Comparison of ENCODE assay signal across 8 cellular contexts in genomic region chr14:73463411-73463810, GRCh38. TPM values are rescaled to one million over a fixed set of nuclear protein-coding genes. Genes with fewer than 3 reads are reported as not detected.
DNase-seq lines count a peak whose midpoint lies in the region; ATAC-seq, FAIRE-seq and TF ChIP-seq lines count a peak whose summit lies in the region.

No MANE protein-coding gene starts in this region.

- H3K4me3 Mint-ChIP-seq in natural killer cell: no peak overlapping the region

- H3K27ac Mint-ChIP-seq in natural killer cell: peak overlapping the region in 1 of 2 donors; percentile 41

- peak overlapping the region in 1 of 59 donors; percentile 53 for H3K4me3 ChIP-seq in dorsolateral prefrontal cortex

- intact Hi-C loops in dorsolateral prefrontal cortex (cut with DNase I): loop anchor here in 1 of 2 donors (10.0 kb wide), 1 partner anchor 409 kb away; the partner anchor contains the start of gene RBM25
- intact Hi-C loops in natural killer cell (cut with micrococcal nuclease): no loop called here

- DNase-seq in GM19239 (ENCODE audit: insufficient read length, low spot score): no peak
- peak; percentile 99 for DNase-seq in SIG-M5 treated with dmso at 0.1 percent for 504 hours (lab: John Stamatoyannopoulos, UW; ENCODE audit: unreplicated experiment)
- peak in 1 of 10 donors; percentile 31 for DNase-seq in dorsolateral prefrontal cortex
- no peak for DNase-seq in natural killer cell
- DNase-seq in NCI-H1694 (lab: John Stamatoyannopoulos, UW): no peak
- DNase-seq in RPMI8226: no peak

- ATAC-seq in natural killer cell (peak; percentile 14 to 49 (median 16)), GM21526 (IDR thresholded peaks at IDR 0.05; ENCODE audit: low FRiP score, unreplicated experiment) (no peak), GM21529 (IDR thresholded peaks at IDR 0.05; ENCODE audit: unreplicated experiment) (no peak)

- peak; percentile 42 for FAIRE-seq in GM19239 (lab: Jason Lieb, UNC)

- H3K27me3 Mint-ChIP-seq in natural killer cell (ENCODE audit: low read depth in 2 of 2): peaks cover 6 to 7% of the 10 kb centered on the region in 2 donors

- H3K4me1 Mint-ChIP-seq in natural killer cell: peaks cover 10 to 19% of the 10 kb centered on the region in 2 donors

- no peaks in the 10 kb centered on the region for H3K27me3 ChIP-seq in dorsolateral prefrontal cortex

- TF ChIP-seq CTCF in dorsolateral prefrontal cortex (IDR thresholded peaks at IDR 0.05 in 54 of 56, conservative IDR thresholded peaks at IDR 0.05 in 2 of 56; ENCODE audit: low read depth in 1 of 56, partially characterized antibody in 56 of 56): no peak
- TF ChIP-seq CTCF in natural killer cell (IDR thresholded peaks at IDR 0.05): no peak

- no peaks in the 10 kb centered on the region for H3K36me3 Mint-ChIP-seq in natural killer cell

- H3K9me3 Mint-ChIP-seq in natural killer cell: no peaks in the 10 kb centered on the region

- H3K27ac ChIP-seq in dorsolateral prefrontal cortex: peak overlapping the region in 37 of 59 donors; percentile 18 to 89 (median 71)

RNA-seq across cellular contexts. Expression of gene NUMB, which starts 5.1 kb away (rescaled TPM):
- 10 to 100 TPM; 49.2 to 92.1 (median 68.4) TPM for total RNA-seq in dorsolateral prefrontal cortex
- total RNA-seq in natural killer cell: 10 to 100 TPM; 50.0 to 67.4 (median 56.3) TPM

RNA-seq across cellular contexts. Expression of gene RIOX1, which starts 27.3 kb away (rescaled TPM):
- 10 to 100 TPM in 118 of 120 experiments, 1 to 10 TPM in 2; 9.3 to 18.4 (median 13.5) TPM for total RNA-seq in dorsolateral prefrontal cortex
- total RNA-seq in natural killer cell: 10 to 100 TPM; 18.1 to 25.4 (median 22.7) TPM

Comparison
In these comparisons a context has a peak if more than half of its experiments do, and no peak if none do; other contexts are left out.
1. ATAC-seq: peak in natural killer cell (3 of 3); none in GM21526 (single experiment) and GM21529 (single experiment).